Comparison of ENCODE assay signal across 23 cellular contexts in the genomic region with DNA sequence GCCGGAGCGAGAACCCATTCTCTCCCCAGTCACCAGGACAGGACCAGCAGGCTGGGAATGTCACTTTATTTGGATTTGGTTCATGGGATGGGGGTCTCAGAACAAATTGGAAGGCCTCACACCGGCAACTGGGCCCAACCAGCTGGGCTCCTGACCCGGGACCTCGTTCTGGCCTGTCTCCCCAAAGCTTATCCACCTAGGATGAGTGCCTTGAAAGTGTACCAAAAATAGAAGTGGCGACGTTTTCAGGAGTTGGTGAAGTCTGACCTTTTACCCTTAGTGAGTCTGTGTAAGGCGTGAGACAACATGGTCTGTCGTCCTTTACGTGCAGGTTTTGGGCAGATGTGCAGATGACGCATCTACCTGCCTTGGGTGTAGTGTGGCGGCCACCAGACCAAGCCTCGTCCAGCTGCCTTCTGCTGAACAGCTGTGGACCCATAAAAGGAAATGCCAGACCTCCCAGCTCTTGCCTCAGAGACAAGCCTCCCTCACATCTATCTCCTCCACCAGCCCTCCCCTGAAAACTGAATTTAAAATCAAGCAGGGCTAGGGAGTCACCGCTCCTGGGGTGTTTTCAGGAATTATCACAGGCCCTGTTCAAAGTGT.
"Had no signal": no experiment of that assay in that cellular context is flagged by ENCODE, and none has a peak within 500 bp of the region (broad histone marks: within the 10 kb centered on the region; RNA-seq: fewer than 3 reads in every experiment).

No MANE protein-coding gene starts in this region.

- H3K4me2 ChIP-seq: SK-N-SH had no signal

- ATAC-seq: PC-3 had no signal

- DNase-seq: activated CD4-positive, alpha-beta memory T cell treated with anti-CD3 and anti-CD28 coated beads for 36 hours; activated CD4-positive, alpha-beta T cell treated with anti-CD3 and anti-CD28 coated beads, Interleukin-2, amount 10 ng/mL, durations not matched to agents 7 days and 5 days; activated CD4-positive, CD25-positive, alpha-beta regulatory T cell; activated CD8-positive, alpha-beta memory T cell treated with anti-CD3 and anti-CD28 coated beads, Interleukin-2, amount 50 U/mL, for 48 hours; activated effector memory CD4-positive, alpha-beta T cell treated with Interleukin-2 at 50 U/mL for 16 hours; activated naive CD4-positive, alpha-beta T cell; activated T-cell treated with anti-CD3 and anti-CD28 coated beads, Interleukin-2, amount 50 U/mL, for 1 hour; aorta; central memory CD4-positive, alpha-beta T cell; KG1; NCI-H1048; NCI-H146; NCI-H187 treated with DMSO at 0.1 percent for 48 hours; NCI-H2081 treated with DMSO at 0.1 percent for 48 hours; NCI-H226; NCI-H526; PC-3; SK-N-SH; T-helper 1 cell had no signal

- H3K27ac Mint-ChIP-seq: activated CD4-positive, alpha-beta memory T cell treated with anti-CD3 and anti-CD28 coated beads for 36 hours; activated CD4-positive, alpha-beta T cell treated with anti-CD3 and anti-CD28 coated beads, Interleukin-2, amount 10 ng/mL, durations not matched to agents 7 days and 5 days; activated naive CD4-positive, alpha-beta T cell treated with anti-CD3 and anti-CD28 coated beads, Interleukin-2, amount 50 U/mL, for 24 hours had no signal

- H3K27ac ChIP-seq: VCaP had no signal

- H3K4me3 ChIP-seq: breast epithelium had no signal

- H3K4me3 Mint-ChIP-seq: activated CD4-positive, alpha-beta memory T cell treated with anti-CD3 and anti-CD28 coated beads for 36 hours; activated CD4-positive, alpha-beta T cell treated with anti-CD3 and anti-CD28 coated beads, Interleukin-2, amount 10 ng/mL, durations not matched to agents 7 days and 5 days; activated naive CD4-positive, alpha-beta T cell treated with anti-CD3 and anti-CD28 coated beads, Interleukin-2, amount 50 U/mL, for 24 hours had no signal

- H3K36me3 ChIP-seq: breast epithelium had no signal

- H3K9me3 ChIP-seq: SK-N-SH had no signal

- H3K27me3 ChIP-seq: breast epithelium had no signal

- H3K36me3 Mint-ChIP-seq: activated CD4-positive, alpha-beta memory T cell treated with anti-CD3 and anti-CD28 coated beads for 36 hours; activated naive CD4-positive, alpha-beta T cell treated with anti-CD3 and anti-CD28 coated beads, Interleukin-2, amount 50 U/mL, for 24 hours had no signal

- H3K4me1 Mint-ChIP-seq: activated CD4-positive, alpha-beta T cell treated with anti-CD3 and anti-CD28 coated beads, Interleukin-2, amount 10 ng/mL, durations not matched to agents 7 days and 5 days; activated naive CD4-positive, alpha-beta T cell treated with anti-CD3 and anti-CD28 coated beads, Interleukin-2, amount 50 U/mL, for 24 hours had no signal

- H3K9ac ChIP-seq: SK-N-SH had no signal

- FAIRE-seq: RCC 7860 had no signal
